ENCODE assay signal across 8 cellular contexts in genomic region chr10:14032406-14032998, GRCh38.
DNase-seq lines count a peak whose midpoint lies in the region; ATAC-seq and TF ChIP-seq lines count a peak whose summit lies in the region.

No MANE protein-coding gene starts in this region.

- DNase-seq in LNCaP clone FGC (ENCODE audit: low read depth) (no peak), islet precursor cell (peak; percentile 81), C1 segment of cervical spinal cord (lab: John Stamatoyannopoulos, UW) (no peak)
- peak; percentile 29 for DNase-seq in activated gamma-delta T cell treated with anti-CD3 and anti-CD28 coated beads, Interleukin-2, amount 50 U/mL, for 16 hours (ENCODE audit: low read depth)
- DNase-seq in stimulated activated naive CD4-positive, alpha-beta T cell treated with Interleukin-2 at 50 U/mL for 16 hours (lab: John Stamatoyannopoulos, UW), result peak; percentile 20

- H3K27ac ChIP-seq in C4-2B, result no peak overlapping the region

- TF ChIP-seq CTCF in C4-2B (conservative IDR thresholded peaks at IDR 0.05) (peak; percentile 75), LNCaP clone FGC (IDR thresholded peaks at IDR 0.05; ENCODE audit: control insufficient read depth, extremely low read depth, insufficient read depth) (peak; percentile 42)

- no peak for ATAC-seq in GM21619 (IDR thresholded peaks at IDR 0.05; ENCODE audit: unreplicated experiment)
- no peak for ATAC-seq in HG02571 (IDR thresholded peaks at IDR 0.05; ENCODE audit: unreplicated experiment)

- no peak overlapping the region for H3K4me3 ChIP-seq in LNCaP clone FGC (ENCODE audit: low read depth, low read length)

Comparison
In these comparisons a context has a peak if more than half of its experiments do, and no peak if none do; other contexts are left out.
1. DNase-seq: peak in activated gamma-delta T cell treated with anti-CD3 and anti-CD28 coated beads, Interleukin-2, amount 50 U/mL, for 16 hours (single experiment), islet precursor cell (single experiment) and stimulated activated naive CD4-positive, alpha-beta T cell treated with Interleukin-2 at 50 U/mL for 16 hours (single experiment); none in LNCaP clone FGC (single experiment) and C1 segment of cervical spinal cord (0 of 14).